21 cellular contexts compared by ENCODE assay signal in genomic region chr5:158482201-158482600, GRCh38.
"Had no signal": no experiment of that assay in that cellular context is flagged by ENCODE, and none has a peak within 500 bp of the region (broad histone marks: within the 10 kb centered on the region; RNA-seq: fewer than 3 reads in every experiment).

No MANE protein-coding gene starts in this region.

- ATAC-seq: effector memory CD8-positive, alpha-beta T cell; naive thymus-derived CD4-positive, alpha-beta T cell; stimulated activated naive CD8-positive, alpha-beta T cell treated with anti-CD3 and anti-CD28 coated beads, Interleukin-15, Interleukin-2, amounts not matched to agents 100 U/mL and 50 U/mL, for 24 hours; WTC11 had no signal

- H3K4me3 ChIP-seq: breast epithelium, colonic mucosa, dorsolateral prefrontal cortex, esophagus muscularis mucosa, neural progenitor cell, upper lobe of left lung had no signal

- DNase-seq: activated CD4-positive, alpha-beta T cell treated with anti-CD3 and anti-CD28 coated beads, Interleukin-2, amount 50 U/mL, for 4 hours; activated CD8-positive, alpha-beta memory T cell treated with anti-CD3 and anti-CD28 coated beads for 24 hours; activated CD8-positive, alpha-beta memory T cell treated with anti-CD3 and anti-CD28 coated beads, Interleukin-2, amount 50 U/mL, for 4 hours; activated naive CD4-positive, alpha-beta T cell; activated naive CD8-positive, alpha-beta T cell treated with anti-CD3 and anti-CD28 coated beads, Interleukin-2, amount 10 ng/mL, durations not matched to agents 7 days and 5 days; activated T-cell treated with anti-CD3 and anti-CD28 coated beads, Interleukin-2, amount 50 U/mL, for 24 hours; amniotic stem cell; colonic mucosa; dorsolateral prefrontal cortex; effector memory CD8-positive, alpha-beta T cell; kidney; naive thymus-derived CD4-positive, alpha-beta T cell; retina; stimulated activated CD4-positive, alpha-beta T cell treated with anti-CD3 and anti-CD28 coated beads, Interleukin-4, amount 100 ng/mL, for 24 hours; stimulated activated naive CD8-positive, alpha-beta T cell treated with anti-CD3 and anti-CD28 coated beads, Interleukin-15, Interleukin-2, amounts not matched to agents 100 U/mL and 50 U/mL, for 24 hours; T-helper 1 cell; upper lobe of left lung had no signal
